9 cellular contexts compared by ENCODE assay signal in the genomic region with DNA sequence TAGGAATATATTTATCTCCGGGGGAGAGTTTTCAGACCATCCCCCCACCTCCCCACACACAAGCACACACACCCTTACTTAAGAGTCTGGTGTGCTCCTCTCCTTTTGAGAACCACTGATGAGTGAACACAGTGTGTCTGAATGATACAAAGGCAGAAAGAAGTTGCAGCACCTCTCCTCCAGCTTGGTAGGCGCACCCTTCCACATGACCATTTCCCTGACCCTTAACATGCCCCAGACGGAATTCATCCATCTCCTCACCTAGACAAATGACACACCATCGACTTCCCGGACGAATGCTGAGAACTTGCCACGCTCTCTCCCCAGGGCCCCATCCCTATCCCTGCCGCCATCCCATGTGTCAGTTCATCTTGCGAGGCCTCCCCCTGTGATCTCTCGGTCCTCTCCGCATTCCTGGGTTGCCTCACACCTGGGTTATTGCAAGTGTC. TPM values are rescaled to one million over a fixed set of nuclear protein-coding genes. Genes with fewer than 3 reads are reported as not detected.
A peak's percentile ranks its signal among the peaks of the same experiment; 100 is the strongest.
DNase-seq lines count a peak whose midpoint lies in the region; ATAC-seq, FAIRE-seq and TF ChIP-seq lines count a peak whose summit lies in the region.
"Had no signal": no experiment of that assay in that cellular context is flagged by ENCODE, and none has a peak within 500 bp of the region (broad histone marks: within the 10 kb centered on the region; RNA-seq: fewer than 3 reads in every experiment).

No MANE protein-coding gene starts in this region.

- no peaks in the 10 kb centered on the region for H3K27me3 Mint-ChIP-seq in activated naive CD4-positive, alpha-beta T cell treated with anti-CD3 and anti-CD28 coated beads for 36 hours (ENCODE audit: low read depth)

- peak; percentile 71 for FAIRE-seq in urothelium cell line (lab: Jason Lieb, UNC)

- no peaks in the 10 kb centered on the region for H3K27me3 ChIP-seq in brain microvascular endothelial cell (replicated peaks)
- H3K27me3 ChIP-seq in lower lobe of right lung (ENCODE audit: low read depth), result no peaks in the 10 kb centered on the region

- TF ChIP-seq CTCF in brain microvascular endothelial cell (IDR thresholded peaks at IDR 0.05; ENCODE audit: low read depth, low read length, missing control alignments), result no peak
- TF ChIP-seq CTCF in lower lobe of right lung (IDR thresholded peaks at IDR 0.05), result no peak

- no peak for ATAC-seq in lower lobe of right lung
- no peak for ATAC-seq in HG02571 (IDR thresholded peaks at IDR 0.05; ENCODE audit: unreplicated experiment)

- H3K36me3 Mint-ChIP-seq in activated naive CD4-positive, alpha-beta T cell treated with anti-CD3 and anti-CD28 coated beads for 36 hours (ENCODE audit: low read depth), result peaks cover 22% of the 10 kb centered on the region

- peaks cover 25% of the 10 kb centered on the region for H3K36me3 ChIP-seq in brain microvascular endothelial cell (replicated peaks)
- peaks cover 38% of the 10 kb centered on the region for H3K36me3 ChIP-seq in lower lobe of right lung

- H3K4me3 ChIP-seq in brain microvascular endothelial cell (ENCODE audit: low read depth, low read length) (peak overlapping the region; percentile 100), lower lobe of right lung (peak overlapping the region; percentile 94)

- H3K9me3 ChIP-seq in lower lobe of right lung, result no peaks in the 10 kb centered on the region

- H3K27ac ChIP-seq in brain microvascular endothelial cell (peak overlapping the region; percentile 94), lower lobe of right lung (peak overlapping the region; percentile 96)

- no peak overlapping the region for H3K4me3 Mint-ChIP-seq in activated naive CD4-positive, alpha-beta T cell treated with anti-CD3 and anti-CD28 coated beads for 36 hours
- H3K4me3 Mint-ChIP-seq: immature natural killer cell had no signal

- peak; percentile 27 for DNase-seq in activated naive CD4-positive, alpha-beta T cell treated with anti-CD3 and anti-CD28 coated beads for 36 hours
- no peak for DNase-seq in activated naive CD4-positive, alpha-beta T cell treated with anti-CD3 and anti-CD28 coated beads, Interleukin-2, amount 50 U/mL, for 16 hours
- DNase-seq in brain microvascular endothelial cell, result no peak
- DNase-seq in lower lobe of right lung, result no peak
- no peak for DNase-seq in urothelium cell line (ENCODE audit: low spot score)
- no peak for DNase-seq in G401 (ENCODE audit: low spot score)
- DNase-seq in EL, result no peak

- peaks cover 73% of the 10 kb centered on the region for H3K4me1 ChIP-seq in lower lobe of right lung

- H3K9me3 Mint-ChIP-seq in activated naive CD4-positive, alpha-beta T cell treated with anti-CD3 and anti-CD28 coated beads for 36 hours, result no peaks in the 10 kb centered on the region
- H3K9me3 Mint-ChIP-seq: immature natural killer cell had no signal

- H3K27ac Mint-ChIP-seq in activated naive CD4-positive, alpha-beta T cell treated with anti-CD3 and anti-CD28 coated beads for 36 hours, result no peak overlapping the region
- H3K27ac Mint-ChIP-seq: immature natural killer cell had no signal

- CTCF ChIA-PET in activated naive CD4-positive, alpha-beta T cell treated with anti-CD3 and anti-CD28 coated beads for 36 hours (lab: Charles Lee), result interaction anchor here (0.5 to 6.0 kb wide), 4 partner anchors 12 to 143 kb away, joined by 3 to 39 read pairs (median 11); no protein-coding TSS in a partner anchor

- H3K4me1 Mint-ChIP-seq in activated naive CD4-positive, alpha-beta T cell treated with anti-CD3 and anti-CD28 coated beads for 36 hours (ENCODE audit: low read depth), result peaks cover 48% of the 10 kb centered on the region

- intact Hi-C loops in activated naive CD4-positive, alpha-beta T cell treated with anti-CD3 and anti-CD28 coated beads for 36 hours (cut with micrococcal nuclease), result loop anchor here (2.0 to 5.0 kb wide), 4 partner anchors 197 to 514 kb away; a partner anchor contains a TSS
- intact Hi-C loops in lower lobe of right lung (cut with DNase I), result no loop called here

- in situ Hi-C loops in brain microvascular endothelial cell (cut with HindIII; ENCODE audit: low pct_ligation_motif_present, low sequenced_read_pairs), result no loop called here
- in situ Hi-C loops in G401 (cut with HindIII; ENCODE audit: low sequenced_read_pairs), result no loop called here

RNA-seq across cellular contexts. Expression of a gene that starts 3.9 kb away (rescaled TPM):
- total RNA-seq in activated naive CD4-positive, alpha-beta T cell treated with anti-CD3 and anti-CD28 coated beads for 36 hours, result 10 to 100 TPM; 38.1 to 41.3 TPM
- 165 TPM for total RNA-seq in lower lobe of right lung
- total RNA-seq in G401 (2014; rRNA removed; shearing (Covaris generic)), result 87.6 and 118 TPM in 2 replicates

RNA-seq across cellular contexts. Expression of a gene that starts 27.5 kb away (rescaled TPM):
- not detected for total RNA-seq in activated naive CD4-positive, alpha-beta T cell treated with anti-CD3 and anti-CD28 coated beads for 36 hours
- 2.9 TPM for total RNA-seq in lower lobe of right lung
- total RNA-seq in G401 (2014; rRNA removed; shearing (Covaris generic)), result 0.06 and 0.14 TPM in 2 replicates

RNA-seq across cellular contexts. Expression of a gene that starts 37.4 kb away (rescaled TPM):
- under 1 TPM; 0.20 to 0.67 TPM for total RNA-seq in activated naive CD4-positive, alpha-beta T cell treated with anti-CD3 and anti-CD28 coated beads for 36 hours
- total RNA-seq in lower lobe of right lung, result 156 TPM
- total RNA-seq in G401 (2014; rRNA removed; shearing (Covaris generic)), result 28.7 and 67.9 TPM in 2 replicates

RNA-seq across cellular contexts. Expression of a gene that starts 46.0 kb away (rescaled TPM):
- 1 to 10 TPM; 2.1 to 3.1 TPM for total RNA-seq in activated naive CD4-positive, alpha-beta T cell treated with anti-CD3 and anti-CD28 coated beads for 36 hours
- total RNA-seq in lower lobe of right lung, result 122 TPM
- total RNA-seq in G401 (2014; rRNA removed; shearing (Covaris generic)), result 0.86 and 10.1 TPM in 2 replicates

Comparison
In these comparisons a context has a peak if more than half of its experiments do, and no peak if none do; other contexts are left out.
1. RNA of a gene that starts 37.4 kb away (total RNA-seq): 156 TPM in lower lobe of right lung (single experiment) and 28.7 to 67.9 TPM in G401; 0.20 to 0.67 TPM in activated naive CD4-positive, alpha-beta T cell treated with anti-CD3 and anti-CD28 coated beads for 36 hours; every median in the first group is over 10 times any median in the second.